1 cellular context compared by ENCODE assay signal in genomic region chr4:147617173-147617840, GRCh38.
A peak's percentile ranks its signal among the peaks of the same experiment; 100 is the strongest.
TF ChIP-seq lines count a peak whose summit lies in the region.

Gene TMEM184C, plus strand, starts transcription at chr4:147617397. Its CDS starts 560 bp downstream, at chr4:147617957.

TF ChIP-seq in GM12878, 131 proteins besides CTCF, POLR2A, EP300 and RAD21 (continued from another document):
- TF ChIP-seq ZBTB4 (CRISPR knock-in tag; IDR thresholded peaks at IDR 0.05) = no peak
- TF ChIP-seq HDAC6 (IDR thresholded peaks at IDR 0.05; ENCODE audit: unreplicated experiment) = no peak
- TF ChIP-seq SMARCA5 (IDR thresholded peaks at IDR 0.05) = peak; percentile 69; the same call in 1 of the 2 replicates
- no peak for TF ChIP-seq TARDBP (IDR thresholded peaks at IDR 0.05; ENCODE audit: borderline replicate concordance)
- TF ChIP-seq BMI1 (IDR thresholded peaks at IDR 0.05; ENCODE audit: borderline replicate concordance) = no peak
- TF ChIP-seq MTA2 (IDR thresholded peaks at IDR 0.05; ENCODE audit: low read depth) = no peak
- no peak for TF ChIP-seq FOXM1 (IDR thresholded peaks at IDR 0.05; ENCODE audit: low read depth, low read length)
